15 cellular contexts compared by ENCODE assay signal in the genomic region with DNA sequence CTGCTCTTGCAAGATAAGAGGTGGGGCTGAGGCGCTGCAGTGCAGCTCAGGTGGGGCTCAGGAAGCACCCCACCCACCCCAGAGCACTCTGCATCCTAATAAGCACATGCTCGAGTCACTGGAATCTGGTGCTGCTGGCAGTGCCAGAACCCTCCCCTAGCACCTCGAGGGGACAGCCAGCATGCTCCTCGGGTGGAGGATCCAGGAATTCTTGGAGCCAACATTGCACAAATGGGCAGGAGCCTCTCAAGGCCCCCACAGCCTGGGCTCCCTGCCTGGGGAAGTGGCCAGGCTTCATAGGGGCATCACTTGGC. TPM values are rescaled to one million over a fixed set of nuclear protein-coding genes. Genes with fewer than 3 reads are reported as not detected.
DNase-seq lines count a peak whose midpoint lies in the region; ATAC-seq and TF ChIP-seq lines count a peak whose summit lies in the region.
"Had no signal": no experiment of that assay in that cellular context is flagged by ENCODE, and none has a peak within 500 bp of the region (broad histone marks: within the 10 kb centered on the region; RNA-seq: fewer than 3 reads in every experiment).

No MANE protein-coding gene starts in this region.

- H3K4me3 ChIP-seq in Jurkat, Clone E6-1 (ENCODE audit: low read length), result no peak overlapping the region
- H3K4me3 ChIP-seq in upper lobe of right lung, result no peak overlapping the region
- H3K4me3 ChIP-seq in trophoblast cell (ENCODE audit: low read depth, low read length), result no peak overlapping the region
- H3K4me3 ChIP-seq in mucosa of descending colon, result no peak overlapping the region
- H3K4me3 ChIP-seq: GM23248, K562 had no signal

- no peak overlapping the region for H3K4me2 ChIP-seq in trophoblast cell (ENCODE audit: low read length)

- H3K27ac ChIP-seq in upper lobe of right lung, result no peak overlapping the region
- no peak overlapping the region for H3K27ac ChIP-seq in trophoblast cell (ENCODE audit: low read depth, low read length)
- H3K27ac ChIP-seq: GM23248, HL-60 had no signal

- H4K8ac ChIP-seq in trophoblast cell (ENCODE audit: low read depth, low read length), result no peak overlapping the region

- H3K4me3 Mint-ChIP-seq in activated CD4-positive, alpha-beta T cell treated with anti-CD3 and anti-CD28 coated beads, Interleukin-2, amount 10 ng/mL, durations not matched to agents 7 days and 5 days, result no peak overlapping the region

- no peak overlapping the region for H2BK120ac ChIP-seq in trophoblast cell (ENCODE audit: insufficient read depth, low read length, poor library complexity)

- H3K4ac ChIP-seq in trophoblast cell (ENCODE audit: low read depth, low read length), result no peak overlapping the region

- no peak for DNase-seq in activated CD4-positive, alpha-beta T cell treated with anti-CD3 and anti-CD28 coated beads, Interleukin-2, amount 10 ng/mL, durations not matched to agents 7 days and 5 days
- DNase-seq in activated CD4-positive, alpha-beta T cell treated with anti-CD3 and anti-CD28 coated beads for 48 hours, result no peak
- peak; percentile 28 for DNase-seq in Jurkat, Clone E6-1 (ENCODE audit: low read depth, low spot score)
- peak; percentile 58 for DNase-seq in cerebellum (ENCODE audit: low spot score)
- peak; percentile 43 for DNase-seq in upper lobe of right lung
- no peak for DNase-seq in trophoblast cell
- no peak for DNase-seq in activated CD8-positive, alpha-beta memory T cell treated with anti-CD3 and anti-CD28 coated beads for 24 hours
- DNase-seq in mucosa of descending colon, result no peak
- DNase-seq: GM23248, MV-4-11, NCI-H1930, NCI-H524, SIG-M5 had no signal

- no peaks in the 10 kb centered on the region for H3K27me3 Mint-ChIP-seq in activated CD4-positive, alpha-beta T cell treated with anti-CD3 and anti-CD28 coated beads, Interleukin-2, amount 10 ng/mL, durations not matched to agents 7 days and 5 days

- no peak overlapping the region for H3K18ac ChIP-seq in trophoblast cell (ENCODE audit: low read length)

- H3K36me3 Mint-ChIP-seq in activated CD4-positive, alpha-beta T cell treated with anti-CD3 and anti-CD28 coated beads, Interleukin-2, amount 10 ng/mL, durations not matched to agents 7 days and 5 days (ENCODE audit: low read depth), result peaks cover 4% of the 10 kb centered on the region

- no peak for ATAC-seq in upper lobe of right lung
- no peak for ATAC-seq in mucosa of descending colon
- ATAC-seq: K562 had no signal

- TF ChIP-seq CTCF in upper lobe of right lung (IDR thresholded peaks at IDR 0.05) (no peak), mucosa of descending colon (IDR thresholded peaks at IDR 0.05) (no peak)

- H3K4me1 ChIP-seq in upper lobe of right lung, result no peaks in the 10 kb centered on the region
- peaks cover 24 to 30% of the 10 kb centered on the region in 2 experiments for H3K4me1 ChIP-seq in trophoblast cell (ENCODE audit: control insufficient read depth in 1 of 2, insufficient read depth in 2 of 2, low read length in 2 of 2)
- no peaks in the 10 kb centered on the region for H3K4me1 ChIP-seq in mucosa of descending colon (ENCODE audit: low read depth)

- H3K79me1 ChIP-seq in trophoblast cell (ENCODE audit: low read length), result no peaks in the 10 kb centered on the region

- H3K27me3 ChIP-seq in upper lobe of right lung (no peaks in the 10 kb centered on the region), trophoblast cell (ENCODE audit: insufficient read depth, low read length) (no peaks in the 10 kb centered on the region)

- no peak overlapping the region for H2BK5ac ChIP-seq in trophoblast cell (ENCODE audit: low read depth, low read length, poor library complexity)

- no peaks in the 10 kb centered on the region for H3K4me1 Mint-ChIP-seq in activated CD4-positive, alpha-beta T cell treated with anti-CD3 and anti-CD28 coated beads, Interleukin-2, amount 10 ng/mL, durations not matched to agents 7 days and 5 days

- POLR2A ChIA-PET in activated CD4-positive, alpha-beta T cell treated with anti-CD3 and anti-CD28 coated beads, Interleukin-2, amount 10 ng/mL, durations not matched to agents 7 days and 5 days (lab: Charles Lee), result no interaction called here

- H3K36me3 ChIP-seq in upper lobe of right lung (peaks cover 30% of the 10 kb centered on the region), trophoblast cell (ENCODE audit: control insufficient read depth in 1 of 2, insufficient read depth in 2 of 2, low read length in 2 of 2) (peaks cover 1 to 16% of the 10 kb centered on the region in 2 experiments), mucosa of descending colon (ENCODE audit: low read depth) (no peaks in the 10 kb centered on the region)

- no peak overlapping the region for H2AK5ac ChIP-seq in trophoblast cell (ENCODE audit: low read length)

- H3K9me3 ChIP-seq in upper lobe of right lung (no peaks in the 10 kb centered on the region), trophoblast cell (ENCODE audit: insufficient read depth, low read depth, low read length) (no peaks in the 10 kb centered on the region), mucosa of descending colon (no peaks in the 10 kb centered on the region)

- H3K14ac ChIP-seq in trophoblast cell (ENCODE audit: low read length), result no peak overlapping the region

- no peak overlapping the region for H4K91ac ChIP-seq in trophoblast cell (ENCODE audit: low read depth, low read length)

- H2BK12ac ChIP-seq in trophoblast cell (ENCODE audit: low read length), result no peak overlapping the region

- CTCF ChIA-PET in activated CD4-positive, alpha-beta T cell treated with anti-CD3 and anti-CD28 coated beads, Interleukin-2, amount 10 ng/mL, durations not matched to agents 7 days and 5 days (lab: Charles Lee), result interaction anchor here (1.0 to 1.5 kb wide), 2 partner anchors 10 to 18 kb away, joined by 3 to 4 read pairs; no protein-coding TSS in a partner anchor

- intact Hi-C loops in upper lobe of right lung (cut with DNase I), result no loop called here
- intact Hi-C loops in mucosa of descending colon (cut with DNase I, micrococcal nuclease), result no loop called here

- H3K9ac ChIP-seq in trophoblast cell (ENCODE audit: low read length), result no peak overlapping the region
- H3K9ac ChIP-seq: GM23248 had no signal

- H3K79me2 ChIP-seq in trophoblast cell (ENCODE audit: control insufficient read depth, insufficient read depth, low read length, poor library complexity), result no peaks in the 10 kb centered on the region

- H4K12ac ChIP-seq in trophoblast cell (ENCODE audit: low read depth, low read length), result no peak overlapping the region

- H2AFZ ChIP-seq in trophoblast cell (ENCODE audit: insufficient read depth, low read length, poor library complexity), result no peak overlapping the region
- H2AFZ ChIP-seq: GM23248 had no signal

- H3K23ac ChIP-seq in trophoblast cell (ENCODE audit: low read length), result no peak overlapping the region

- peak overlapping the region; percentile 9 for H3K27ac Mint-ChIP-seq in activated CD4-positive, alpha-beta T cell treated with anti-CD3 and anti-CD28 coated beads, Interleukin-2, amount 10 ng/mL, durations not matched to agents 7 days and 5 days

- no peaks in the 10 kb centered on the region for H3K9me3 Mint-ChIP-seq in activated CD4-positive, alpha-beta T cell treated with anti-CD3 and anti-CD28 coated beads, Interleukin-2, amount 10 ng/mL, durations not matched to agents 7 days and 5 days

- no CpG with 5 or more reads among the region's 4 CpGs for WGBS in trophoblast cell (ENCODE audit: extremely low coverage, insufficient coverage, insufficient read length)

RNA-seq across cellular contexts. Expression of gene CABP7, which starts 27.5 kb away (rescaled TPM):
- under 1 TPM in 1 of 2 experiments, not detected in 1; 0.06 TPM for total RNA-seq in activated CD4-positive, alpha-beta T cell treated with anti-CD3 and anti-CD28 coated beads, Interleukin-2, amount 10 ng/mL, durations not matched to agents 7 days and 5 days
- polyA plus RNA-seq in Jurkat, Clone E6-1 (2012; ENCODE audit: insufficient read depth, insufficient read length), result not detected
- total RNA-seq in cerebellum, result 12.5 TPM
- total RNA-seq in upper lobe of right lung, result not detected
- not detected in 2 replicates for polyA plus RNA-seq in trophoblast cell (2013)
- total RNA-seq in mucosa of descending colon, result under 1 TPM in 2 of 3 donors, not detected in 1; 0.19 to 0.41 TPM
- total RNA-seq: GM23248, K562 had no signal
- polyA plus RNA-seq: K562 had no signal

Comparison
In these comparisons a context has a peak if more than half of its experiments do, and no peak if none do; other contexts are left out.
1. DNase-seq: peak in Jurkat, Clone E6-1 (single experiment), cerebellum (single experiment) and upper lobe of right lung (single experiment); none in activated CD4-positive, alpha-beta T cell treated with anti-CD3 and anti-CD28 coated beads, Interleukin-2, amount 10 ng/mL, durations not matched to agents 7 days and 5 days (single experiment), activated CD4-positive, alpha-beta T cell treated with anti-CD3 and anti-CD28 coated beads for 48 hours (single experiment), trophoblast cell (0 of 2), activated CD8-positive, alpha-beta memory T cell treated with anti-CD3 and anti-CD28 coated beads for 24 hours (single experiment) and mucosa of descending colon (0 of 3).